Comparison of ENCODE assay signal across 22 cellular contexts in the genomic region with DNA sequence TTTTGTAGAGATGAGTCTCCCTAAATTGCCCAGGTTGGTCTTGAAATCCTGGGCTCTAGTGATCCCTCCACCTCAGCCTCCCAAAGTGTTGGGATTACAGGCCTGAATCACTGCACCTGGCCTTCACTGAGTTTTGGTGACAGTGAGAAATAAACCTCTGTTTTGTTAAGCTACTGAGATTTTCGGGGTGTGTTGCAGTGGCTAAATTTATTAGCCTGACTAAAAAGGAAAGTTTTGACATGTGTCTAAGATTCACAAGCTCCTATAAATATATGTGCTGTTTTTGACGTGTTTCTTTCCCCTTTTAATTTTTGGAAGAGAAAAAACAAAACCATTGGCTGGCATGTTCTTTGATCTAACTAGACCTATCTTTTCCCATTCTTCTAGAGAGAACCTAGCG.
DNase-seq lines count a peak whose midpoint lies in the region; ATAC-seq and TF ChIP-seq lines count a peak whose summit lies in the region.
"Had no signal": no experiment of that assay in that cellular context is flagged by ENCODE, and none has a peak within 500 bp of the region (broad histone marks: within the 10 kb centered on the region; RNA-seq: fewer than 3 reads in every experiment).

No MANE protein-coding gene starts in this region.

- H4K20me1 ChIP-seq in OCI-LY3 (ENCODE audit: insufficient read depth, low read length), result no peaks in the 10 kb centered on the region

- peaks cover 15% of the 10 kb centered on the region for H3K4me1 ChIP-seq in OCI-LY3 (ENCODE audit: low read length)
- no peaks in the 10 kb centered on the region for H3K4me1 ChIP-seq in endodermal cell (ENCODE audit: control insufficient read depth, insufficient read depth, low read length)
- H3K4me1 ChIP-seq: Caco-2 had no signal

- peak; percentile 73 for ATAC-seq in HG02884 (IDR thresholded peaks at IDR 0.05; ENCODE audit: unreplicated experiment)
- ATAC-seq in HG03342 (IDR thresholded peaks at IDR 0.05; ENCODE audit: unreplicated experiment), result no peak
- ATAC-seq: HCT116, HepG2 had no signal

- H3K27ac Mint-ChIP-seq in endodermal cell, result no peak overlapping the region
- H3K27ac Mint-ChIP-seq: CD4-positive, alpha-beta T cell; HFFc6; IgD-negative memory B cell had no signal

- no peaks in the 10 kb centered on the region for H3K36me3 Mint-ChIP-seq in endodermal cell (ENCODE audit: low read depth)
- H3K36me3 Mint-ChIP-seq: IgD-negative memory B cell had no signal

- no peaks in the 10 kb centered on the region for H3K79me2 ChIP-seq in OCI-LY3 (ENCODE audit: low read length)

- H3K4me3 Mint-ChIP-seq in endodermal cell, result no peak overlapping the region
- H3K4me3 Mint-ChIP-seq: CD4-positive, alpha-beta T cell; HFFc6; IgD-negative memory B cell had no signal

- H3K27ac ChIP-seq in OCI-LY3 (ENCODE audit: low read length) (no peak overlapping the region), endodermal cell (ENCODE audit: low read depth, low read length) (no peak overlapping the region)
- H3K27ac ChIP-seq: C4-2B had no signal

- no peaks in the 10 kb centered on the region for H3K27me3 ChIP-seq in OCI-LY3 (ENCODE audit: low read depth, low read length)
- no peaks in the 10 kb centered on the region for H3K27me3 ChIP-seq in endodermal cell (ENCODE audit: control insufficient read depth, insufficient read depth, low read length, poor library complexity, severe bottlenecking)

- no peaks in the 10 kb centered on the region for H3K27me3 Mint-ChIP-seq in endodermal cell (ENCODE audit: insufficient read depth)
- H3K27me3 Mint-ChIP-seq: CD4-positive, alpha-beta T cell; IgD-negative memory B cell had no signal

- H3K4me1 Mint-ChIP-seq in endodermal cell, result no peaks in the 10 kb centered on the region

- H3K9me3 ChIP-seq in OCI-LY3 (ENCODE audit: insufficient read depth, low read length), result no peaks in the 10 kb centered on the region
- H3K9me3 ChIP-seq in endodermal cell (ENCODE audit: control insufficient read depth, low read length), result no peaks in the 10 kb centered on the region
- H3K9me3 ChIP-seq: Caco-2 had no signal

- peak; percentile 6 for DNase-seq in GM20000 (ENCODE audit: low spot score)
- no peak for DNase-seq in endodermal cell
- no peak for DNase-seq in NCI-H2227 (lab: John Stamatoyannopoulos, UW; ENCODE audit: unreplicated experiment)
- DNase-seq: ACHN; AML-193; Caco-2; CD4-positive, alpha-beta T cell; DMS153; DMS79; GDM1; GOT3; H7; HFFc6; Karpas-422; KBM-7 had no signal

- H3K9ac ChIP-seq in OCI-LY3 (ENCODE audit: low read length), result no peak overlapping the region
- no peak overlapping the region for H3K9ac ChIP-seq in endodermal cell (ENCODE audit: extremely low read depth, low read length, poor library complexity, severe bottlenecking)

- peak overlapping the region; percentile 26 for H3K4me2 ChIP-seq in OCI-LY3 (ENCODE audit: low read length)

- no peaks in the 10 kb centered on the region for H3K9me3 Mint-ChIP-seq in endodermal cell
- H3K9me3 Mint-ChIP-seq: CD4-positive, alpha-beta T cell; HFFc6; IgD-negative memory B cell had no signal

- H3K36me3 ChIP-seq in OCI-LY3 (replicated peaks; ENCODE audit: low read depth, low read length) (no peaks in the 10 kb centered on the region), endodermal cell (ENCODE audit: control insufficient read depth, insufficient read depth, low read length) (no peaks in the 10 kb centered on the region)

- 89 to 100% methylated on average over 1 to 3 of the region's 3 CpGs for WGBS in endodermal cell (ENCODE audit: insufficient coverage in 1 of 2, insufficient read length in 1 of 2), 2 experiments

- peak overlapping the region; percentile 18; the same call in 1 of the 2 replicates for H2AFZ ChIP-seq in OCI-LY3 (ENCODE audit: low read depth, low read length)

- TF ChIP-seq CTCF in GM20000 (IDR thresholded peaks at IDR 0.05; ENCODE audit: extremely low read depth, missing control alignments), result no peak
- TF ChIP-seq CTCF in OCI-LY3 (IDR thresholded peaks at IDR 0.05; ENCODE audit: low read depth, low read length), result no peak
- no peak for TF ChIP-seq CTCF in endodermal cell (conservative IDR thresholded peaks at IDR 0.05)

- H3K4me3 ChIP-seq in OCI-LY3 (ENCODE audit: low read length) (no peak overlapping the region), endodermal cell (ENCODE audit: low read length) (no peak overlapping the region)
